In the genomic region with DNA sequence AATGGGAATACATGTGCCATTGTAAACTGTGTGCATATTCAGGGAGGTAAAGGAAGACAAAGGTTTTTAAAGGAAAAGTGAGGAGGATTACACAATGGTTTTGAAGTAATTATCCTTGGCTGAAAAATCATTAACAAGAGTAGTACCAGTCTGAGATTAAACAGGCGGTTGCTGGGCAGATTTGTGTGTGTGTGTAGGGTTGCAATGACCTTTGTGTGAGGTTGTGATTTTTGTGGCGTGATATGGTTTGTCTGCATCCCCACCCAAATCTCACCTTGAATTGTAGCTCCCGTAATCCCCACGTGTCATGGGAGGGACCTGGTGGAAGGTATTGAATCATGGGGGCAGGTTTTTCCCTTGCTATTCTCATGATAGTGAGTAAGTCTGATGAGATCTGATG, we compare ENCODE assay signal across 38 cellular contexts. TPM values are rescaled to one million over a fixed set of nuclear protein-coding genes. Genes with fewer than 3 reads are reported as not detected.
A peak's percentile ranks its signal among the peaks of the same experiment; 100 is the strongest.
DNase-seq lines count a peak whose midpoint lies in the region; ATAC-seq, FAIRE-seq and TF ChIP-seq lines count a peak whose summit lies in the region.
"Had no signal": no experiment of that assay in that cellular context is flagged by ENCODE, and none has a peak within 500 bp of the region (broad histone marks: within the 10 kb centered on the region; RNA-seq: fewer than 3 reads in every experiment).

No MANE protein-coding gene starts in this region.

- FAIRE-seq in urothelium cell line (lab: Jason Lieb, UNC): peak; percentile 44
- FAIRE-seq: A204.1, A549, D721Med had no signal

- peak overlapping the region; percentile 32 for H3K27ac Mint-ChIP-seq in T-helper 17 cell
- no peak overlapping the region for H3K27ac Mint-ChIP-seq in stimulated activated effector memory CD8-positive, alpha-beta T cell treated with anti-CD3 and anti-CD28 coated beads, Interleukin-12 subunit alpha, Interleukin-12 subunit beta, amount 100 ng/mL, for 72 hours
- H3K27ac Mint-ChIP-seq: B cell; CD14-positive monocyte; CD4-positive, alpha-beta memory T cell; CD4-positive, alpha-beta T cell; CD4-positive, CD25-positive, alpha-beta regulatory T cell; CD8-positive, alpha-beta T cell had no signal

- DNase-seq in T-helper 17 cell (no peak), left colon (no peak), mucosa of descending colon (peak in 1 of 3 donors; percentile 9), urothelium cell line (ENCODE audit: low spot score) (no peak), NCI-H128 (lab: John Stamatoyannopoulos, UW; ENCODE audit: unreplicated experiment) (no peak), AG20443 (ENCODE audit: low spot score) (no peak)
- no peak for DNase-seq in stimulated activated effector memory CD8-positive, alpha-beta T cell treated with anti-CD3 and anti-CD28 coated beads, Interleukin-12 subunit alpha, Interleukin-12 subunit beta, amount 100 ng/mL, for 72 hours (ENCODE audit: low spot score in 2 of 2)
- DNase-seq: 8988T; ACHN; AML-193; BE2C; C1 segment of cervical spinal cord; Caco-2; Calu3; CD4-positive, alpha-beta memory T cell; CD4-positive, alpha-beta T cell; CD4-positive, CD25-positive, alpha-beta regulatory T cell; CD8-positive, alpha-beta memory T cell; CD8-positive, alpha-beta T cell; COR-L47; DMS 273 treated with DMSO at 0.1 percent for 48 hours; DMS153; DMS53; DMS79; DMS79 treated with DMSO at 0.1 percent for 48 hours; DND-41; EL had no signal

- H3K4me3 ChIP-seq in mucosa of descending colon: no peak overlapping the region
- H3K4me3 ChIP-seq: A549; BLaER1; BLaER1 treated with 17β-estradiol and CSF1 and Interleukin-3, amounts not matched to agents 10 nM and 100 nM had no signal

- intact Hi-C loops in left colon (cut with DNase I, micrococcal nuclease): loop anchor here in 1 of 2 donors (10.0 kb wide), 1 partner anchor 59 kb away; no protein-coding TSS in a partner anchor
- intact Hi-C loops in mucosa of descending colon (cut with DNase I, micrococcal nuclease): loop anchor here in 1 of 2 donors (10.0 kb wide), 1 partner anchor 89 kb away; a partner anchor contains a TSS

- H3K9me3 Mint-ChIP-seq in stimulated activated effector memory CD8-positive, alpha-beta T cell treated with anti-CD3 and anti-CD28 coated beads, Interleukin-12 subunit alpha, Interleukin-12 subunit beta, amount 100 ng/mL, for 72 hours: no peaks in the 10 kb centered on the region
- H3K9me3 Mint-ChIP-seq: CD4-positive, alpha-beta memory T cell; CD4-positive, alpha-beta T cell; CD8-positive, alpha-beta memory T cell; CD8-positive, alpha-beta T cell had no signal

- no peaks in the 10 kb centered on the region for H3K36me3 ChIP-seq in mucosa of descending colon (ENCODE audit: low read depth)
- H3K36me3 ChIP-seq: BE2C; BLaER1; BLaER1 treated with 17β-estradiol and CSF1 and Interleukin-3, amounts not matched to agents 10 nM and 100 nM had no signal

- no peak for ATAC-seq in T-helper 17 cell
- peak; percentile 75 for ATAC-seq in left colon
- peak; percentile 89 for ATAC-seq in mucosa of descending colon
- no peak for ATAC-seq in stimulated activated effector memory CD8-positive, alpha-beta T cell treated with anti-CD3 and anti-CD28 coated beads, Interleukin-12 subunit alpha, Interleukin-12 subunit beta, amount 100 ng/mL, for 72 hours
- no peak for ATAC-seq in GM19324 (IDR thresholded peaks at IDR 0.05; ENCODE audit: low FRiP score, unreplicated experiment)
- ATAC-seq: A549; CD8-positive, alpha-beta T cell had no signal

- TF ChIP-seq CTCF in mucosa of descending colon (IDR thresholded peaks at IDR 0.05): no peak

- H3K4me1 Mint-ChIP-seq in T-helper 17 cell: peaks cover 6% of the 10 kb centered on the region
- no peaks in the 10 kb centered on the region for H3K4me1 Mint-ChIP-seq in stimulated activated effector memory CD8-positive, alpha-beta T cell treated with anti-CD3 and anti-CD28 coated beads, Interleukin-12 subunit alpha, Interleukin-12 subunit beta, amount 100 ng/mL, for 72 hours
- H3K4me1 Mint-ChIP-seq: B cell had no signal

- H3K4me1 ChIP-seq in mucosa of descending colon (ENCODE audit: low read depth): peaks cover 5% of the 10 kb centered on the region
- H3K4me1 ChIP-seq: A549, BE2C, BLaER1, Caco-2 had no signal

- peaks cover 14% of the 10 kb centered on the region for H3K36me3 Mint-ChIP-seq in T-helper 17 cell (ENCODE audit: low read depth)
- no peaks in the 10 kb centered on the region for H3K36me3 Mint-ChIP-seq in stimulated activated effector memory CD8-positive, alpha-beta T cell treated with anti-CD3 and anti-CD28 coated beads, Interleukin-12 subunit alpha, Interleukin-12 subunit beta, amount 100 ng/mL, for 72 hours
- H3K36me3 Mint-ChIP-seq: CD14-positive monocyte had no signal

- no peak overlapping the region for H3K4me3 Mint-ChIP-seq in T-helper 17 cell
- no peak overlapping the region for H3K4me3 Mint-ChIP-seq in stimulated activated effector memory CD8-positive, alpha-beta T cell treated with anti-CD3 and anti-CD28 coated beads, Interleukin-12 subunit alpha, Interleukin-12 subunit beta, amount 100 ng/mL, for 72 hours
- H3K4me3 Mint-ChIP-seq: B cell; CD14-positive monocyte; CD4-positive, alpha-beta memory T cell; CD4-positive, alpha-beta T cell; CD4-positive, CD25-positive, alpha-beta regulatory T cell; CD8-positive, alpha-beta memory T cell; CD8-positive, alpha-beta T cell had no signal

- H3K9me3 ChIP-seq in T-helper 17 cell (ENCODE audit: control insufficient read depth, low read length, poor library complexity, severe bottlenecking) (no peaks in the 10 kb centered on the region), mucosa of descending colon (no peaks in the 10 kb centered on the region)
- H3K9me3 ChIP-seq: A549, BE2C, BLaER1, Caco-2 had no signal

- H3K27me3 Mint-ChIP-seq in T-helper 17 cell: no peaks in the 10 kb centered on the region
- H3K27me3 Mint-ChIP-seq: CD4-positive, alpha-beta memory T cell; CD4-positive, alpha-beta T cell had no signal

RNA-seq across cellular contexts. Expression of a gene that starts 7.0 kb away (rescaled TPM):
- total RNA-seq in T-helper 17 cell (10 to 100 TPM in 1 of 2 donors, 1 to 10 TPM in 1; 8.6 to 16.3 TPM), left colon (1 to 10 TPM; 1.5 to 2.1 TPM), mucosa of descending colon (1 to 10 TPM in 2 of 3 donors, under 1 TPM in 1; 0.73 to 1.7 (median 1.5) TPM)
- total RNA-seq: A172, A673, Daoy had no signal

RNA-seq across cellular contexts. Expression of a gene that starts 16.6 kb away (rescaled TPM):
- total RNA-seq in T-helper 17 cell (10 to 100 TPM; 61.8 to 67.1 TPM), left colon (100 to 1,000 TPM in 1 of 2 donors, 10 to 100 TPM in 1; 80.2 to 114 TPM), mucosa of descending colon (100 to 1,000 TPM in 1 of 3 donors, 10 to 100 TPM in 2; 38.2 to 113 (median 66.5) TPM)

RNA-seq across cellular contexts. Expression of a gene that starts 55.4 kb away (rescaled TPM):
- total RNA-seq in T-helper 17 cell: 10 to 100 TPM; 21.6 to 30.1 TPM
- 100 to 1,000 TPM; 174 to 184 TPM for total RNA-seq in left colon
- total RNA-seq in mucosa of descending colon: 100 to 1,000 TPM in 2 of 3 donors, 10 to 100 TPM in 1; 69.7 to 197 (median 150) TPM

Comparison
In these comparisons a context has a peak if more than half of its experiments do, and no peak if none do; other contexts are left out.
1. ATAC-seq: peak in left colon (single experiment) and mucosa of descending colon (single experiment); none in T-helper 17 cell (single experiment), stimulated activated effector memory CD8-positive, alpha-beta T cell treated with anti-CD3 and anti-CD28 coated beads, Interleukin-12 subunit alpha, Interleukin-12 subunit beta, amount 100 ng/mL, for 72 hours (single experiment) and GM19324 (single experiment).